Comparison of ENCODE assay signal across 19 cellular contexts in genomic region chr16:46814790-46815189, GRCh38. TPM values are rescaled to one million over a fixed set of nuclear protein-coding genes. Genes with fewer than 3 reads are reported as not detected.
DNase-seq lines count a peak whose midpoint lies in the region; ATAC-seq, FAIRE-seq and TF ChIP-seq lines count a peak whose summit lies in the region.
"Had no signal": no experiment of that assay in that cellular context is flagged by ENCODE, and none has a peak within 500 bp of the region (broad histone marks: within the 10 kb centered on the region; RNA-seq: fewer than 3 reads in every experiment).

No MANE protein-coding gene starts in this region.

- no peak overlapping the region for H2AFZ ChIP-seq in HepG2 (ENCODE audit: low read length)
- no peak overlapping the region for H2AFZ ChIP-seq in OCI-LY7 (ENCODE audit: low read length)

- CTCF ChIA-PET in HepG2 (lab: Yijun Ruan, JAX; ENCODE audit: low intra/inter-chr PET ratio, low total read pairs) (no interaction called here), OCI-LY7 (lab: Charles Lee; ENCODE audit: unreplicated experiment) (interaction anchor here (0.7 to 1.1 kb wide), 2 partner anchors 14 to 25 kb away, joined by 3 read pairs; no protein-coding TSS in a partner anchor)

- H4K20me1 ChIP-seq in HepG2 (ENCODE audit: insufficient read depth, low read length) (peaks cover 3% of the 10 kb centered on the region; the same call in 1 of the 2 replicates), OCI-LY7 (ENCODE audit: insufficient read depth, low read length) (no peaks in the 10 kb centered on the region)

- 98% methylated on average over 1 of the region's 1 CpG for WGBS in HepG2 (ENCODE audit: low lambda C conversion rate)
- 91% methylated on average over 1 of the region's 1 CpG for WGBS in right lobe of liver (ENCODE audit: insufficient coverage, low coverage, low lambda C conversion rate, missing lambda C conversion rate)

- POLR2A ChIA-PET in HepG2 (lab: Yijun Ruan, JAX) = no interaction called here
- POLR2A ChIA-PET in OCI-LY7 (lab: Charles Lee) = interaction anchor here (0.6 to 1.9 kb wide), 6 partner anchors 12 to 282 kb away, joined by 3 to 10 read pairs (median 4); no protein-coding TSS in a partner anchor

- peaks cover 15% of the 10 kb centered on the region for H3K9me3 Mint-ChIP-seq in T-helper 1 cell treated with Interleukin-12 subunit alpha and Interleukin-12 subunit beta and Interleukin-4 antibody, amounts not matched to agents 30 μg/mL and 1 μg/mL, for 36 hours

- H3K4me3 Mint-ChIP-seq in T-helper 1 cell treated with Interleukin-12 subunit alpha and Interleukin-12 subunit beta and Interleukin-4 antibody, amounts not matched to agents 30 μg/mL and 1 μg/mL, for 36 hours = peak overlapping the region; percentile 72

- H3K27me3 Mint-ChIP-seq in T-helper 1 cell treated with Interleukin-12 subunit alpha and Interleukin-12 subunit beta and Interleukin-4 antibody, amounts not matched to agents 30 μg/mL and 1 μg/mL, for 36 hours (ENCODE audit: low read depth) = no peaks in the 10 kb centered on the region

- H3K79me2 ChIP-seq in HepG2 (ENCODE audit: insufficient read depth, low read length) (peaks cover 68% of the 10 kb centered on the region), OCI-LY7 (ENCODE audit: insufficient read depth, low read depth, low read length) (peaks cover 68% of the 10 kb centered on the region)

- BruUV-seq in HepG2 (replicated peaks; lab: Mats Ljungman, UMichigan) (no TSS peak), OCI-LY7 (replicated peaks; lab: Mats Ljungman, UMichigan) (no TSS peak)

- 0 out of 2 replicates have a peak, but pooled peaks cover 4% of the 10 kb centered on the region for H3K9me3 ChIP-seq in HepG2 (ENCODE audit: low read length)
- H3K9me3 ChIP-seq in right lobe of liver = no peaks in the 10 kb centered on the region
- peaks cover 25% of the 10 kb centered on the region for H3K9me3 ChIP-seq in OCI-LY7 (ENCODE audit: low read length)

- peaks cover 29% of the 10 kb centered on the region for H3K36me3 Mint-ChIP-seq in T-helper 1 cell treated with Interleukin-12 subunit alpha and Interleukin-12 subunit beta and Interleukin-4 antibody, amounts not matched to agents 30 μg/mL and 1 μg/mL, for 36 hours (ENCODE audit: low read depth)

- H3K27me3 ChIP-seq in HepG2 (ENCODE audit: control insufficient read depth in 1 of 2, insufficient read depth in 2 of 2, low read length in 2 of 2) (no peaks in the 10 kb centered on the region), right lobe of liver (no peaks in the 10 kb centered on the region)

- H3K9ac ChIP-seq in HepG2 (ENCODE audit: insufficient read depth, low read depth, low read length) = no peak overlapping the region
- H3K9ac ChIP-seq: KMS-11 had no signal

- H3K27ac Mint-ChIP-seq in T-helper 1 cell treated with Interleukin-12 subunit alpha and Interleukin-12 subunit beta and Interleukin-4 antibody, amounts not matched to agents 30 μg/mL and 1 μg/mL, for 36 hours = peak overlapping the region; percentile 70

- no peak for FAIRE-seq in HepG2 (lab: Jason Lieb, UNC)
- peak; percentile 24 for FAIRE-seq in colon (lab: Jason Lieb, UNC)
- FAIRE-seq: GM12891 had no signal

- H3K4me2 ChIP-seq in HepG2 (ENCODE audit: low read depth, low read length) (no peak overlapping the region), OCI-LY7 (ENCODE audit: low read length) (no peak overlapping the region)
- H3K4me2 ChIP-seq: KMS-11 had no signal

- H3K4me1 ChIP-seq in HepG2 (ENCODE audit: insufficient read depth, low read length) (peaks cover 32% of the 10 kb centered on the region), right lobe of liver (peaks cover 0 to 9% (median 0%) of the 10 kb centered on the region in 4 donors), OCI-LY7 (ENCODE audit: insufficient read depth, low read length, poor library complexity, severe bottlenecking) (peaks cover 23% of the 10 kb centered on the region)

- TF ChIP-seq EP300 in HepG2 (IDR thresholded peaks at IDR 0.05; ENCODE audit: low read depth in 2 of 2, low read length in 2 of 2) (no peak), HepG2 (CRISPR knock-in tag; IDR thresholded peaks at IDR 0.05; ENCODE audit: borderline replicate concordance) (no peak)

- H3K4me1 Mint-ChIP-seq in T-helper 1 cell treated with Interleukin-12 subunit alpha and Interleukin-12 subunit beta and Interleukin-4 antibody, amounts not matched to agents 30 μg/mL and 1 μg/mL, for 36 hours (ENCODE audit: low read depth) = peaks cover 46% of the 10 kb centered on the region

- TF ChIP-seq CTCF in HepG2 (CRISPR knock-in tag; IDR thresholded peaks at IDR 0.05) (no peak), right lobe of liver (IDR thresholded peaks at IDR 0.05) (no peak), OCI-LY7 (conservative IDR thresholded peaks at IDR 0.05; ENCODE audit: low read length) (no peak)

- ATAC-seq in HepG2 (no peak), right lobe of liver (no peak), HG03378 (IDR thresholded peaks at IDR 0.05; ENCODE audit: unreplicated experiment) (no peak)
- ATAC-seq: Panc1 had no signal

- no peak overlapping the region for H3K27ac ChIP-seq in HepG2 (ENCODE audit: extremely low read length, insufficient read depth, low read length)
- H3K27ac ChIP-seq in right lobe of liver = no peak overlapping the region
- no peak overlapping the region for H3K27ac ChIP-seq in OCI-LY7 (ENCODE audit: low read depth, low read length, poor library complexity, severe bottlenecking)
- H3K27ac ChIP-seq: 22Rv1, KMS-11 had no signal

- H3K36me3 ChIP-seq in HepG2 (replicated peaks in 1 of 2; ENCODE audit: control insufficient read depth in 1 of 2, insufficient read depth in 2 of 2, low read length in 2 of 2) (peaks cover 0 to 4% of the 10 kb centered on the region in 2 experiments; a peak in 1 of 5 replicates), right lobe of liver (no peaks in the 10 kb centered on the region), OCI-LY7 (ENCODE audit: insufficient read depth, low read length) (peaks cover 36% of the 10 kb centered on the region)

- H3K4me3 ChIP-seq in HepG2 (replicated peaks in 1 of 3; ENCODE audit: insufficient read depth in 1 of 3, low read depth in 2 of 3, low read length in 3 of 3) (no peak overlapping the region), right lobe of liver (no peak overlapping the region), OCI-LY7 (ENCODE audit: low read depth, low read length, poor library complexity, severe bottlenecking) (no peak overlapping the region)

- TF ChIP-seq RAD21 in HepG2 (CRISPR knock-in tag; IDR thresholded peaks at IDR 0.05) = no peak

- no peak for DNase-seq in T-helper 1 cell
- DNase-seq in HepG2 (ENCODE audit: low spot score) = no peak
- no peak for DNase-seq in right lobe of liver
- DNase-seq in NCI-H2081 (lab: John Stamatoyannopoulos, UW) = no peak
- no peak for DNase-seq in OCI-LY7 (ENCODE audit: low spot score)
- DNase-seq: DMS 273 treated with DMSO at 0.1 percent for 48 hours, GDM1, GOT3, NCI-H1048, NCI-H1436 treated with DMSO at 0.1 percent for 48 hours, NCI-H2029 treated with DMSO at 0.1 percent for 48 hours, NCI-H510A treated with DMSO at 0.1 percent for 48 hours had no signal

- in situ Hi-C loops in HepG2 (cut with HindIII; ENCODE audit: extremely low pct_ligation_motif_present, low pct_unique_long_range_greater_than_20kb) = no loop called here

- intact Hi-C loops in HepG2 (cut with micrococcal nuclease; ENCODE audit: unreplicated experiment) = no loop called here
- intact Hi-C loops in right lobe of liver (cut with DNase I) = no loop called here
- intact Hi-C loops in OCI-LY7 (cut with micrococcal nuclease; ENCODE audit: unreplicated experiment) = no loop called here

- H3K9me2 ChIP-seq in OCI-LY7 (ENCODE audit: insufficient read depth, low read length) = no peaks in the 10 kb centered on the region

- TF ChIP-seq POLR2A in HepG2 (IDR thresholded peaks at IDR 0.05; ENCODE audit: insufficient read depth in 1 of 2, low read depth in 2 of 2, low read length in 2 of 2) (no peak), right lobe of liver (IDR thresholded peaks at IDR 0.05) (no peak)

RNA-seq across cellular contexts. Expression of gene C16orf87, which starts 16.2 kb away (rescaled TPM):
- total RNA-seq in HepG2 (2016; rRNA removed; fragmentation: Illumina TruSeq; extraction: Trizol) (19.5 and 27.6 TPM in 2 replicates), right lobe of liver (1 to 10 TPM; 5.5 to 9.8 (median 7.4) TPM), OCI-LY7 (2022) (21.1 and 22.1 TPM in 2 replicates)
- total RNA-seq in HepG2 (2016; cell fraction: cytosol; rRNA removed; fragmentation: Illumina TruSeq; extraction: Trizol; ENCODE audit: low read depth) = 12.4 and 15.0 TPM in 2 replicates
- total RNA-seq in HepG2 (2016; cell fraction: insoluble cytoplasmic fraction; rRNA removed; fragmentation: Illumina TruSeq; extraction: Trizol) = 20.6 and 26.6 TPM in 2 replicates
- 21.9 and 26.0 TPM in 2 replicates for total RNA-seq in HepG2 (2016; cell fraction: membrane; rRNA removed; fragmentation: Illumina TruSeq; extraction: Trizol)
- total RNA-seq in HepG2 (2016; cell fraction: nucleus; rRNA removed; fragmentation: Illumina TruSeq; extraction: Trizol) = 10.7 and 12.4 TPM in 2 replicates
- polyA plus RNA-seq in HepG2 (2011; rRNA removed) = 5.7 and 8.6 TPM in 2 replicates
- polyA plus RNA-seq in HepG2 (2011; cell fraction: cytosol; rRNA removed) = 4.2 and 5.6 TPM in 2 replicates
- polyA plus RNA-seq in HepG2 (2011; cell fraction: nucleus; rRNA removed) = 2.1 and 3.9 TPM in 2 replicates
- polyA plus RNA-seq in HepG2 (2012) = 12.9 and 18.1 TPM in 2 replicates
- polyA plus RNA-seq in HepG2 (2016; cell fraction: cytosol; fragmentation: Illumina TruSeq; extraction: Trizol; ENCODE audit: low read depth) = 8.5 and 11.4 TPM in 2 replicates
- polyA plus RNA-seq in HepG2 (2016; cell fraction: insoluble cytoplasmic fraction; fragmentation: Illumina TruSeq; extraction: Trizol; ENCODE audit: low read depth) = 31.9 and 33.4 TPM in 2 replicates
- polyA plus RNA-seq in HepG2 (2016; cell fraction: membrane; fragmentation: Illumina TruSeq; extraction: Trizol; ENCODE audit: low read depth) = 14.6 and 16.7 TPM in 2 replicates
- 17.0 and 18.6 TPM in 2 replicates for polyA plus RNA-seq in HepG2 (2016; cell fraction: nucleus; fragmentation: Illumina TruSeq; extraction: Trizol; ENCODE audit: insufficient read depth, low read depth)
- polyA minus RNA-seq in HepG2 (2011; rRNA and poly(A)+ RNA removed; ENCODE audit: low replicate concordance) = 3.1 and 4.3 TPM in 2 replicates
- 5.7 and 6.3 TPM in 2 replicates for polyA minus RNA-seq in HepG2 (2011; cell fraction: cytosol; rRNA and poly(A)+ RNA removed)
- 10.3 and 11.4 TPM in 2 replicates for polyA minus RNA-seq in HepG2 (2011; cell fraction: nucleus; rRNA and poly(A)+ RNA removed)
- total RNA-seq in OCI-LY7 (2014; rRNA removed; shearing (Covaris generic)) = 9.1 and 14.9 TPM in 2 replicates
